ENCODE assay signal across 26 cellular contexts in the genomic region with DNA sequence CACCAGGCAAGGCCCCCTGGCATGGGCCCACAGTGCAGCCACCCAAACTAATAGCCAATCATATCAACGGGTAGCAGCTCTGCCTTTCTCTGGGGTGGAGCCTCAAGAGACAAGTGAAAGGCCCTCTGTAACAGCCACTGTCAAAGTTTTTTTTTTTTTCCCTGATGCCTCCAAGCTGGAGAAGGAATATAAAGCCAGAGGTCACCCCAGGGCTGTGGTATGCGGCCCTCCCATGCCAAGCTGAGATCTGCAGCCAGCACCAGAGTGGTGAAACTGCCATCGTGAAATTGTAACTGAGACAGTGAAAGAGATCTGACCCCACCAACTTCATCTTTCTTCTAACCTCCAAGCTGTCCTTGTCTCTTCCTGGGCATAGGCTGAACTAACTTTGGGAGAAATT.
"Had no signal": no experiment of that assay in that cellular context is flagged by ENCODE, and none has a peak within 500 bp of the region (broad histone marks: within the 10 kb centered on the region; RNA-seq: fewer than 3 reads in every experiment).

No MANE protein-coding gene starts in this region.

- H3K27me3 ChIP-seq: neural progenitor cell, neutrophil, right lobe of liver, suprapubic skin, tibial artery, upper lobe of right lung had no signal

- H3K36me3 ChIP-seq: neural progenitor cell, neutrophil, right lobe of liver, suprapubic skin, thoracic aorta, tibial artery, upper lobe of right lung had no signal

- DNase-seq: hypothalamus; immature natural killer cell; kidney; left colon; naive B cell; natural killer cell; nephron progenitor cell; occipital lobe; right lobe of liver; stimulated activated CD4-positive, alpha-beta T cell treated with anti-CD3 and anti-CD28 coated beads, Interleukin-12 subunit alpha, Interleukin-12 subunit beta, amount 100 ng/mL, for 4 hours; stimulated activated CD4-positive, alpha-beta T cell treated with anti-CD3 and anti-CD28 coated beads, Interleukin-15, amount 100 ng/mL, for 24 hours; stimulated activated CD4-positive, alpha-beta T cell treated with anti-CD3 and anti-CD28 coated beads, Interleukin-4, amount 100 ng/mL, for 24 hours; stimulated activated naive CD4-positive, alpha-beta T cell; tibial artery; trophoblast cell; upper lobe of right lung had no signal

- H3K4me1 Mint-ChIP-seq: immature natural killer cell; naive B cell; natural killer cell; neural progenitor cell; stimulated activated effector memory CD8-positive, alpha-beta T cell treated with anti-CD3 and anti-CD28 coated beads, Interleukin-12 subunit alpha, Interleukin-12 subunit beta, amount 100 ng/mL, for 72 hours had no signal

- H3K27me3 Mint-ChIP-seq: naive B cell; stimulated activated naive CD8-positive, alpha-beta T cell treated with anti-CD3 and anti-CD28 coated beads, Interleukin-15, Interleukin-2, amounts not matched to agents 100 ng/mL and 50 ng/mL, for 24 hours had no signal

- H3K4me1 ChIP-seq: neural progenitor cell, parathyroid adenoma, psoas muscle, right lobe of liver, suprapubic skin, upper lobe of right lung had no signal

- H3K27ac Mint-ChIP-seq: immature natural killer cell; mesothelial cell of epicardium; natural killer cell; nephron progenitor cell; neural progenitor cell; stimulated activated effector memory CD8-positive, alpha-beta T cell treated with anti-CD3 and anti-CD28 coated beads, Interleukin-12 subunit alpha, Interleukin-12 subunit beta, amount 100 ng/mL, for 72 hours; stimulated activated naive CD8-positive, alpha-beta T cell treated with anti-CD3 and anti-CD28 coated beads, Interleukin-15, Interleukin-2, amounts not matched to agents 100 ng/mL and 50 ng/mL, for 24 hours had no signal

- ATAC-seq: left colon; natural killer cell; psoas muscle; right lobe of liver; stimulated activated effector memory CD8-positive, alpha-beta T cell treated with anti-CD3 and anti-CD28 coated beads, Interleukin-12 subunit alpha, Interleukin-12 subunit beta, amount 100 ng/mL, for 72 hours; upper lobe of right lung had no signal

- H3K9me3 Mint-ChIP-seq: neural progenitor cell; stimulated activated naive CD8-positive, alpha-beta T cell treated with anti-CD3 and anti-CD28 coated beads, Interleukin-15, Interleukin-2, amounts not matched to agents 100 ng/mL and 50 ng/mL, for 24 hours had no signal

- H3K4me3 Mint-ChIP-seq: immature natural killer cell; mesothelial cell of epicardium; naive B cell; natural killer cell; nephron progenitor cell; neural progenitor cell; stimulated activated effector memory CD8-positive, alpha-beta T cell treated with anti-CD3 and anti-CD28 coated beads, Interleukin-12 subunit alpha, Interleukin-12 subunit beta, amount 100 ng/mL, for 72 hours; stimulated activated naive CD8-positive, alpha-beta T cell treated with anti-CD3 and anti-CD28 coated beads, Interleukin-15, Interleukin-2, amounts not matched to agents 100 ng/mL and 50 ng/mL, for 24 hours had no signal

- H3K4me3 ChIP-seq: lung, neural progenitor cell, psoas muscle, right lobe of liver, suprapubic skin, thoracic aorta, tibial artery, upper lobe of right lung had no signal

- H3K36me3 Mint-ChIP-seq: immature natural killer cell; mesothelial cell of epicardium; naive B cell; natural killer cell; neural progenitor cell; stimulated activated effector memory CD8-positive, alpha-beta T cell treated with anti-CD3 and anti-CD28 coated beads, Interleukin-12 subunit alpha, Interleukin-12 subunit beta, amount 100 ng/mL, for 72 hours had no signal

- H3K9me3 ChIP-seq: neutrophil, psoas muscle, right lobe of liver, suprapubic skin, thoracic aorta, tibial artery, upper lobe of right lung had no signal

- H3K27ac ChIP-seq: neural progenitor cell, neutrophil, parathyroid adenoma, psoas muscle, right lobe of liver, suprapubic skin, thoracic aorta, tibial artery, upper lobe of right lung had no signal
